27 cellular contexts compared by ENCODE assay signal in the genomic region with DNA sequence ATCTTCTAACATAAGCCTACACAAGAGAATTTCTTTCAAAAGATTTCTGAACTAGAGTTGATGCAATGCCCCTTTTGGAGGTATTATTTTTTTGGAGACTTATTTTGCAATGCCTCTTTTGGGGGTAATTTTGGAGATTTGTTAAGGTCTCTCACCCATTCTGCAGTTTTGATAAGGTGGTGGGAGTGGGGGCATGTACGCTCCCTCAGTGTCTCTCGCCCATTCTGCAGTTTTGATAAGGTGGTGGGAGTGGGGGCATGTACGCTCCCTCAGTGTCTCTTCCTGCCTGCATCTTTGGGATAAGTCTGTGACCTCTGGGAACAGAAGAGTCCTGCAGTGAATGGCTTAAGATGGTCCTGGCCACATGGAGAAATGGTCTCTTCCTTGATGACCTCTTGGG.
"Had no signal": no experiment of that assay in that cellular context is flagged by ENCODE, and none has a peak within 500 bp of the region (broad histone marks: within the 10 kb centered on the region; RNA-seq: fewer than 3 reads in every experiment).

No MANE protein-coding gene starts in this region.

- H3K27me3 ChIP-seq: stomach, suprapubic skin, testis, thyroid gland, tibial artery, tibial nerve, transverse colon, upper lobe of left lung, upper lobe of right lung, uterus, vagina had no signal

- FAIRE-seq: urothelium cell line had no signal

- H3K4me3 ChIP-seq: stomach, suprapubic skin, testis, thoracic aorta, thyroid gland, tibial artery, tibial nerve, transverse colon, upper lobe of left lung, upper lobe of right lung, uterus, vagina had no signal

- H3K4me1 ChIP-seq: stomach, suprapubic skin, testis, thyroid gland, tibial artery, tibial nerve, transverse colon, upper lobe of left lung, upper lobe of right lung, uterus, vagina had no signal

- H3K27ac ChIP-seq: stomach, suprapubic skin, testis, thoracic aorta, thyroid gland, tibial artery, tibial nerve, transverse colon, upper lobe of left lung, upper lobe of right lung, uterus, vagina had no signal

- DNase-seq: stimulated activated CD4-positive, alpha-beta T cell treated with anti-CD3 and anti-CD28 coated beads, Interleukin-2, amount 100 ng/mL, for 48 hours; stimulated activated CD4-positive, alpha-beta T cell treated with anti-CD3 and anti-CD28 coated beads, Interleukin-4, amount 100 ng/mL, for 1 hour; stimulated activated CD4-positive, alpha-beta T cell treated with anti-CD3 and anti-CD28 coated beads, Interleukin-4, amount 100 ng/mL, for 24 hours; stimulated activated CD4-positive, alpha-beta T cell treated with anti-CD3 and anti-CD28 coated beads, Interleukin-4, amount 100 ng/mL, for 4 hours; stimulated activated CD8-positive, alpha-beta memory T cell treated with anti-CD3 and anti-CD28 coated beads, Interleukin-4, amount 100 ng/mL, for 48 hours; stimulated activated naive B cell treated with anti-CD40 and anti-IgM and Interleukin-4, amounts not matched to agents 10 μg/mL and 1 μg/mL and 100 μg/mL, for 72 hours; stimulated activated naive CD4-positive, alpha-beta T cell; stimulated activated naive CD4-positive, alpha-beta T cell treated with Interleukin-2 at 50 U/mL for 16 hours; stimulated activated naive CD8-positive, alpha-beta T cell treated with anti-CD3 and anti-CD28 coated beads, Interleukin-15, amount 100 ng/mL, for 72 hours; stimulated activated naive CD8-positive, alpha-beta T cell treated with anti-CD3 and anti-CD28 coated beads, Interleukin-15, Interleukin-2, amounts not matched to agents 100 U/mL and 50 U/mL, for 24 hours; stomach; substantia nigra; testis; thyroid gland; tibial artery; transverse colon; trophoblast cell; upper lobe of left lung; upper lobe of right lung; uterus had no signal

- H3K9me3 ChIP-seq: testis, thyroid gland, upper lobe of right lung, uterus had no signal

- H3K36me3 ChIP-seq: stomach, suprapubic skin, thyroid gland, tibial nerve, transverse colon, upper lobe of left lung, upper lobe of right lung, uterus, vagina had no signal

- ATAC-seq: stimulated activated effector memory CD8-positive, alpha-beta T cell treated with anti-CD3 and anti-CD28 coated beads, Interleukin-12 subunit alpha, Interleukin-12 subunit beta, amount 100 ng/mL, for 72 hours; stimulated activated memory B cell treated with anti-CD40 and anti-IgM and Interleukin-4, amounts not matched to agents 10 μg/mL and 1 μg/mL and 100 μg/mL, for 72 hours; stimulated activated naive B cell treated with anti-CD40 and anti-IgM and Interleukin-4, amounts not matched to agents 10 μg/mL and 1 μg/mL and 100 μg/mL, for 72 hours; stimulated activated naive CD8-positive, alpha-beta T cell treated with anti-CD3 and anti-CD28 coated beads, Interleukin-15, amount 100 ng/mL, for 72 hours; stimulated activated naive CD8-positive, alpha-beta T cell treated with anti-CD3 and anti-CD28 coated beads, Interleukin-15, Interleukin-2, amounts not matched to agents 100 U/mL and 50 U/mL, for 24 hours; upper lobe of right lung had no signal
